Comparison of ENCODE assay signal across 8 cellular contexts in the genomic region with DNA sequence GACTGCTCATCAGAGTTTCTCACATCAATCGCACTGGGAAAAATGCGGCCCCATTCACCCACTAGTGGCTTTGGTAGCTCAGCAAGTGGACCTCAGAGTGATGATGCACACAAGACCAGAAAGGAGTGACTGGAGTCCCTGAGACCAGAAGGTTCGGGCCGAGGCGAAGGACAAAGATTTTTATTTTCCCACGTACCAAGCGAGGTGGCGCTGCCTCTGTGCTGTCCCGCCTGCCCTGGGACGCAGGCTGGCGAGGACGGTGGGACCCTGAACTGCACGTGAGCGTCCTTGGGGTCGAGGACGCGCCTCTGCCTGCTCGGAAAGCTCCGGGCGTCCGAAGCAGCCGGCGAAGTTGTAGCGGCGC. TPM values are rescaled to one million over a fixed set of nuclear protein-coding genes. Genes with fewer than 3 reads are reported as not detected.
DNase-seq lines count a peak whose midpoint lies in the region; ATAC-seq, FAIRE-seq and TF ChIP-seq lines count a peak whose summit lies in the region.
"Not testable (repeated sequence)": the region's sequence is repeated elsewhere in the genome, so short reads cannot be mapped to it uniquely, and the experiment has no call there.

No MANE protein-coding gene starts in this region.

- not testable (repeated sequence) for H3K9me3 Mint-ChIP-seq in nephron, type B pancreatic cell

- H3K9me3 ChIP-seq in GM12878 (replicated peaks; ENCODE audit: control insufficient read depth, insufficient read depth, low read length); left ventricle myocardium inferior (replicated peaks): not testable (repeated sequence)

- H3K27ac ChIP-seq in GM12878 (ENCODE audit: control insufficient read depth, insufficient read depth) (peak overlapping the region; percentile 69; the same call in 1 of the 2 replicates), left ventricle myocardium inferior (replicated peaks) (peak overlapping the region; percentile 89)

- H4K20me1 ChIP-seq in GM12878 (ENCODE audit: control insufficient read depth, insufficient read depth), result not testable (repeated sequence)

- SMC1A ChIA-PET in GM12878 (lab: Charles Lee; ENCODE audit: uncharacterized antibody, unreplicated experiment), result not testable (repeated sequence)

- under 1% methylated on average over 24 of the region's 25 CpGs for WGBS in GM12878 (ENCODE audit: insufficient coverage, insufficient replicate concordance, low lambda C conversion rate, missing lambda C conversion rate)

- in situ Hi-C loops in GM12878 (cut with MboI), result not testable (repeated sequence)

- not testable (repeated sequence) for H3K27me3 Mint-ChIP-seq in nephron (ENCODE audit: low read depth); type B pancreatic cell

- H3K36me3 ChIP-seq in GM12878 (ENCODE audit: control insufficient read depth in 2 of 2, insufficient read depth in 2 of 2, low read length in 1 of 2), result not testable (repeated sequence)
- H3K36me3 ChIP-seq in left ventricle myocardium inferior, result peaks cover 16% of the 10 kb centered on the region

- ATAC-seq in GM21576 (IDR thresholded peaks at IDR 0.05; ENCODE audit: unreplicated experiment) (peak; percentile 36), HG03342 (IDR thresholded peaks at IDR 0.05; ENCODE audit: unreplicated experiment) (peak; percentile 32), GM12878 (peak; percentile 68)

- H3K27ac Mint-ChIP-seq in nephron, result peak overlapping the region; percentile 85 to 97 (median 93)
- H3K27ac Mint-ChIP-seq in type B pancreatic cell, result peak overlapping the region; percentile 97

- peak overlapping the region; percentile 54; the same call in 1 of the 2 replicates for H3K4me2 ChIP-seq in GM12878 (ENCODE audit: control insufficient read depth, insufficient read depth)

- TF ChIP-seq CTCF in GM12878 (IDR thresholded peaks at IDR 0.05 in 2 of 3, conservative IDR thresholded peaks at IDR 0.05 in 1 of 3; ENCODE audit: control insufficient read depth in 2 of 3, extremely low read depth in 1 of 3, insufficient read depth in 1 of 3, low read depth in 3 of 3, low read length in 3 of 3); left ventricle myocardium inferior (IDR thresholded peaks at IDR 0.05; ENCODE audit: borderline replicate concordance); nephron (IDR thresholded peaks at IDR 0.05; ENCODE audit: unreplicated experiment in 3 of 3); type B pancreatic cell (conservative IDR thresholded peaks at IDR 0.05): not testable (repeated sequence)

- FAIRE-seq in GM12878 (lab: Jason Lieb, UNC), result not testable (repeated sequence)

- intact Hi-C loops in GM12878 (cut with micrococcal nuclease; ENCODE audit: unreplicated experiment); left ventricle myocardium inferior (cut with micrococcal nuclease): not testable (repeated sequence)

- TF ChIP-seq EP300 in GM12878 (IDR thresholded peaks at IDR 0.05; ENCODE audit: borderline replicate concordance in 1 of 2, control insufficient read depth in 1 of 2, low read depth in 2 of 2, low read length in 2 of 2), result not testable (repeated sequence)

- POLR2A ChIA-PET in GM12878 (lab: Charles Lee), result interaction anchor here (1.1 kb wide), 1 partner anchor 57 kb away, joined by 3 read pairs; no protein-coding TSS in a partner anchor

- peak overlapping the region; percentile 76 for H3K4me3 ChIP-seq in GM12878
- peak overlapping the region; percentile 96 for H3K4me3 ChIP-seq in left ventricle myocardium inferior

- not testable (repeated sequence) for H3K4me1 ChIP-seq in GM12878 (ENCODE audit: control insufficient read depth, insufficient read depth, low read length)
- peaks cover 47% of the 10 kb centered on the region for H3K4me1 ChIP-seq in left ventricle myocardium inferior

- peaks cover 19% of the 10 kb centered on the region for H3K36me3 Mint-ChIP-seq in nephron (ENCODE audit: low read depth)
- H3K36me3 Mint-ChIP-seq in type B pancreatic cell, result not testable (repeated sequence)

- not testable (repeated sequence) for H3K27me3 ChIP-seq in GM12878 (replicated peaks in 1 of 2; ENCODE audit: control insufficient read depth in 2 of 2, insufficient read depth in 2 of 2, low read length in 1 of 2); left ventricle myocardium inferior (ENCODE audit: low read depth)

- peak overlapping the region; percentile 75 for H3K9ac ChIP-seq in GM12878 (ENCODE audit: control insufficient read depth, insufficient read depth, low read length)

- DNase-seq in GM03348 (ENCODE audit: low spot score) (peak; percentile 2), SK-N-DZ (ENCODE audit: low spot score) (peak; percentile 5)
- not testable (repeated sequence) for DNase-seq in GM12878 (ENCODE audit: low read depth, low spot score); left ventricle myocardium inferior; type B pancreatic cell (ENCODE audit: extremely low spot score, unreplicated experiment)

- TF ChIP-seq RAD21 in GM12878 (IDR thresholded peaks at IDR 0.05; ENCODE audit: insufficient read depth, low read depth, low read length), result not testable (repeated sequence)

- TF ChIP-seq POLR2A in GM12878 (IDR thresholded peaks at IDR 0.05; ENCODE audit: low read depth, low read length), result not testable (repeated sequence)

- H2AFZ ChIP-seq in GM12878 (ENCODE audit: control insufficient read depth, low read depth, low read length), result peak overlapping the region; percentile 75

- CTCF ChIA-PET in GM12878 (lab: Yijun Ruan, JAX), result not testable (repeated sequence)

- TSS peak; percentile 77 for BruUV-seq in GM12878 (replicated peaks; lab: Mats Ljungman, UMichigan)

- H3K4me3 Mint-ChIP-seq in nephron, result peak overlapping the region; percentile 99 to 100 (median 100)
- peak overlapping the region; percentile 100 for H3K4me3 Mint-ChIP-seq in type B pancreatic cell

- H3K4me1 Mint-ChIP-seq in nephron (peaks cover 35% of the 10 kb centered on the region), type B pancreatic cell (ENCODE audit: unreplicated experiment) (peaks cover 16% of the 10 kb centered on the region)

- RAD21 ChIA-PET in GM12878 (lab: Charles Lee; ENCODE audit: unreplicated experiment), result interaction anchor here (1.9 kb wide), 1 partner anchor 52 kb away, joined by 4 read pairs; no protein-coding TSS in a partner anchor

- peaks cover 50% of the 10 kb centered on the region for H3K79me2 ChIP-seq in GM12878 (ENCODE audit: control insufficient read depth, insufficient read depth, low read length)

TF ChIP-seq in GM12878, 131 proteins besides CTCF, POLR2A, EP300 and RAD21:
- TF ChIP-seq BHLHE40 (IDR thresholded peaks at IDR 0.05; ENCODE audit: borderline replicate concordance in 1 of 2, low read depth in 2 of 2, low read length in 1 of 2), result peak in 1 of 2 experiments; percentile 71; a peak in 2 of 4 replicates

RNA-seq across cellular contexts. Expression of gene TIMM23, which starts 0.6 kb away (rescaled TPM):
- 118 and 145 TPM in 2 replicates for polyA plus RNA-seq in SK-N-DZ (2014; cell fraction: cytosol; rRNA removed)
- 58.1 and 79.4 TPM in 2 replicates for polyA plus RNA-seq in SK-N-DZ (2014; cell fraction: nucleus; rRNA removed)
- 33.7 and 37.0 TPM in 2 replicates for total RNA-seq in GM12878 (2013; cell fraction: nucleolus; rRNA removed)
- 116 and 139 TPM in 2 replicates for total RNA-seq in GM12878 (2014; rRNA removed)
- total RNA-seq in GM12878 (2014; rRNA removed; fragmentation: Illumina TruSeq; extraction: Trizol), result 97.7 and 99.0 TPM in 2 replicates
- 85.5 and 90.0 TPM in 2 replicates for total RNA-seq in GM12878 (2021)
- polyA plus RNA-seq in GM12878 (2011; ENCODE audit: low read depth), result 60.9 TPM
- polyA plus RNA-seq in GM12878 (2011; rRNA removed), result 152 and 170 TPM in 2 replicates
- 81.2 and 104 TPM in 2 replicates for polyA plus RNA-seq in GM12878 (2011; cell fraction: cytosol; rRNA removed)
- 39.0 and 57.7 TPM in 2 replicates for polyA plus RNA-seq in GM12878 (2011; cell fraction: nucleus; rRNA removed)
- polyA plus RNA-seq in GM12878 (2012), result 59.7 and 62.3 TPM in 2 replicates
- 127 and 139 TPM in 2 replicates for polyA plus RNA-seq in GM12878 (2014; fragmentation: Illumina TruSeq; extraction: Trizol)
- 100 to 1,000 TPM in 1 of 2 experiments, 10 to 100 TPM in 1; 99.3 to 110 TPM for polyA plus RNA-seq in GM12878 (2014; fragmentation: Nextera tagmentation; extraction: Ambion mirVana)
- polyA plus RNA-seq in GM12878 (2014; rRNA removed), result 117 and 124 TPM in 2 replicates
- 100 to 1,000 TPM; 227 to 228 TPM for polyA plus RNA-seq in GM12878 (2016; fragmentation: Nextera tagmentation; extraction: Ambion mirVana)
- 63.2 and 84.1 TPM in 2 replicates for polyA minus RNA-seq in GM12878 (2011; rRNA and poly(A)+ RNA removed)
- polyA minus RNA-seq in GM12878 (2011; cell fraction: cytosol; rRNA and poly(A)+ RNA removed), result 29.1 and 38.7 TPM in 2 replicates
- 15.7 and 27.8 TPM in 2 replicates for polyA minus RNA-seq in GM12878 (2011; cell fraction: nucleus; rRNA and poly(A)+ RNA removed)
- 83.5 TPM for total RNA-seq in left ventricle myocardium inferior
- 62.0 and 65.0 TPM in 2 replicates for total RNA-seq in type B pancreatic cell (ENCODE audit: low replicate concordance)

RNA-seq across cellular contexts. Expression of gene NCOA4, which starts 58.7 kb away (rescaled TPM):
- polyA plus RNA-seq in SK-N-DZ (2014; cell fraction: cytosol; rRNA removed), result 58.7 and 70.0 TPM in 2 replicates
- polyA plus RNA-seq in SK-N-DZ (2014; cell fraction: nucleus; rRNA removed), result 28.8 and 29.9 TPM in 2 replicates
- total RNA-seq in GM12878 (2013; cell fraction: nucleolus; rRNA removed), result 22.0 and 24.4 TPM in 2 replicates
- 102 and 123 TPM in 2 replicates for total RNA-seq in GM12878 (2014; rRNA removed)
- 117 and 119 TPM in 2 replicates for total RNA-seq in GM12878 (2014; rRNA removed; fragmentation: Illumina TruSeq; extraction: Trizol)
- 81.2 and 82.1 TPM in 2 replicates for total RNA-seq in GM12878 (2021)
- polyA plus RNA-seq in GM12878 (2011; ENCODE audit: low read depth), result 41.8 TPM
- 108 and 134 TPM in 2 replicates for polyA plus RNA-seq in GM12878 (2011; rRNA removed)
- polyA plus RNA-seq in GM12878 (2011; cell fraction: cytosol; rRNA removed), result 56.7 and 61.1 TPM in 2 replicates
- 34.3 and 35.8 TPM in 2 replicates for polyA plus RNA-seq in GM12878 (2011; cell fraction: nucleus; rRNA removed)
- 46.1 and 57.6 TPM in 2 replicates for polyA plus RNA-seq in GM12878 (2012)
- 103 and 125 TPM in 2 replicates for polyA plus RNA-seq in GM12878 (2014; fragmentation: Illumina TruSeq; extraction: Trizol)
- 10 to 100 TPM; 57.5 to 62.6 TPM for polyA plus RNA-seq in GM12878 (2014; fragmentation: Nextera tagmentation; extraction: Ambion mirVana)
- 50.3 and 58.5 TPM in 2 replicates for polyA plus RNA-seq in GM12878 (2014; rRNA removed)
- 100 to 1,000 TPM in 1 of 2 experiments, 10 to 100 TPM in 1; 98.4 to 104 TPM for polyA plus RNA-seq in GM12878 (2016; fragmentation: Nextera tagmentation; extraction: Ambion mirVana)
- polyA minus RNA-seq in GM12878 (2011; rRNA and poly(A)+ RNA removed), result 109 and 120 TPM in 2 replicates
- 35.3 and 36.5 TPM in 2 replicates for polyA minus RNA-seq in GM12878 (2011; cell fraction: cytosol; rRNA and poly(A)+ RNA removed)
- 16.2 and 21.3 TPM in 2 replicates for polyA minus RNA-seq in GM12878 (2011; cell fraction: nucleus; rRNA and poly(A)+ RNA removed)
- total RNA-seq in left ventricle myocardium inferior, result 270 TPM
- total RNA-seq in type B pancreatic cell (ENCODE audit: low replicate concordance), result 105 and 135 TPM in 2 replicates
